In genomic region chr4:151329217-151330007, GRCh38 we compare ENCODE assay signal across 27 cellular contexts. TPM values are rescaled to one million over a fixed set of nuclear protein-coding genes. Genes with fewer than 3 reads are reported as not detected.
DNase-seq lines count a peak whose midpoint lies in the region; ATAC-seq and TF ChIP-seq lines count a peak whose summit lies in the region.
"Had no signal": no experiment of that assay in that cellular context is flagged by ENCODE, and none has a peak within 500 bp of the region (broad histone marks: within the 10 kb centered on the region; RNA-seq: fewer than 3 reads in every experiment).

No MANE protein-coding gene starts in this region.

- no peaks in the 10 kb centered on the region for H3K9me3 ChIP-seq in IMR-90 (ENCODE audit: control insufficient read depth, insufficient read depth, low read length)
- no peaks in the 10 kb centered on the region for H3K9me3 ChIP-seq in colonic mucosa
- no peaks in the 10 kb centered on the region for H3K9me3 ChIP-seq in mucosa of descending colon
- H3K9me3 ChIP-seq in effector memory CD4-positive, alpha-beta T cell (ENCODE audit: control insufficient read depth, low read length), result no peaks in the 10 kb centered on the region
- H3K9me3 ChIP-seq: upper lobe of left lung had no signal

- POLR2A ChIA-PET in IMR-90 (lab: Charles Lee; ENCODE audit: unreplicated experiment), result no interaction called here

- in situ Hi-C loops in IMR-90 (cut with MboI; ENCODE audit: low sequenced_read_pairs), result no loop called here

- TF ChIP-seq POLR2A in IMR-90 (IDR thresholded peaks at IDR 0.05; ENCODE audit: low read depth, low read length), result no peak

- H3K27me3 ChIP-seq in ACC112 (ENCODE audit: insufficient read depth, low read length) (no peaks in the 10 kb centered on the region), IMR-90 (ENCODE audit: control insufficient read depth, insufficient read depth, low read length) (peaks cover 3% of the 10 kb centered on the region; the same call in 1 of the 2 replicates), colonic mucosa (no peaks in the 10 kb centered on the region)
- peaks cover 9% of the 10 kb centered on the region for H3K27me3 ChIP-seq in effector memory CD4-positive, alpha-beta T cell (replicated peaks; ENCODE audit: control insufficient read depth, insufficient read depth, low read length, poor library complexity, severe bottlenecking)
- H3K27me3 ChIP-seq: upper lobe of left lung had no signal

- no peak overlapping the region for H4K8ac ChIP-seq in IMR-90 (ENCODE audit: low read depth in 2 of 2, low read length in 2 of 2)

- dilution Hi-C loops in IMR-90 (cut with HindIII; ENCODE audit: low sequenced_read_pairs, unreplicated experiment), result no loop called here

- H3K14ac ChIP-seq in IMR-90 (replicated peaks; ENCODE audit: low read depth, low read length), result no peak overlapping the region

- H2AK9ac ChIP-seq in IMR-90 (replicated peaks; ENCODE audit: low read depth, low read length, poor library complexity), result no peak overlapping the region

- ATAC-seq in IMR-90 (ENCODE audit: low read depth) (no peak), mucosa of descending colon (peak; percentile 47)
- ATAC-seq: activated CD4-positive, alpha-beta T cell treated with anti-CD3 and anti-CD28 coated beads for 36 hours; K562; right cardiac atrium; T-cell had no signal

- H3K9me1 ChIP-seq in IMR-90 (ENCODE audit: insufficient read depth, low read length), result no peaks in the 10 kb centered on the region

- intact Hi-C loops in IMR-90 (cut with micrococcal nuclease), result loop anchor here (10.0 kb wide), 1 partner anchor 155 kb away; no protein-coding TSS in a partner anchor
- intact Hi-C loops in colonic mucosa (cut with DNase I), result no loop called here
- intact Hi-C loops in mucosa of descending colon (cut with DNase I, micrococcal nuclease), result no loop called here

- no peak overlapping the region for H2BK15ac ChIP-seq in IMR-90 (ENCODE audit: low read depth, low read length)

- no peak overlapping the region for H2BK20ac ChIP-seq in IMR-90 (ENCODE audit: low read depth, low read length)

- H3K79me2 ChIP-seq in ACC112 (ENCODE audit: control insufficient read depth, insufficient read depth, low read length, unreplicated experiment), result no peaks in the 10 kb centered on the region

- no peak overlapping the region for H4K5ac ChIP-seq in IMR-90 (ENCODE audit: low read depth, low read length)

- DNase-seq in IMR-90, result peak; percentile 40
- no peak for DNase-seq in colonic mucosa
- DNase-seq in mucosa of descending colon, result no peak
- DNase-seq in foreskin melanocyte, result no peak
- DNase-seq in NCI-H345 (lab: John Stamatoyannopoulos, UW), result no peak
- DNase-seq in middle frontal gyrus (ENCODE audit: extremely low spot score, low spot score), result no peak
- DNase-seq in effector memory CD4-positive, alpha-beta T cell, result no peak
- DNase-seq: activated CD4-positive, alpha-beta T cell treated with anti-CD3 and anti-CD28 coated beads for 36 hours; activated CD8-positive, alpha-beta memory T cell treated with anti-CD3 and anti-CD28 coated beads for 24 hours; activated naive CD4-positive, alpha-beta T cell; activated T-cell treated with anti-CD3 and anti-CD28 coated beads, Interleukin-2, amount 50 U/mL, for 24 hours; C1 segment of cervical spinal cord; Calu3; naive B cell; NCI-H1694; right cardiac atrium; Right ventricle myocardium superior; stimulated activated CD4-positive, alpha-beta T cell treated with anti-CD3 and anti-CD28 coated beads, Interleukin-15, amount 100 ng/mL, for 24 hours; stimulated activated CD8-positive, alpha-beta memory T cell treated with anti-CD3 and anti-CD28 coated beads, Interleukin-4, amount 100 ng/mL, for 48 hours; T-cell; upper lobe of left lung had no signal

- H2AFZ ChIP-seq in ACC112 (ENCODE audit: low read length, unreplicated experiment) (peak overlapping the region; percentile 28), IMR-90 (replicated peaks; ENCODE audit: low read length, poor library complexity) (no peak overlapping the region)

- no peak overlapping the region for H3K4ac ChIP-seq in IMR-90 (ENCODE audit: low read depth, low read length)

- TF ChIP-seq CTCF in IMR-90 (conservative IDR thresholded peaks at IDR 0.05; ENCODE audit: low read depth, low read length) (no peak), colonic mucosa (IDR thresholded peaks at IDR 0.05) (no peak), mucosa of descending colon (IDR thresholded peaks at IDR 0.05) (no peak)

- H3K79me1 ChIP-seq in IMR-90 (ENCODE audit: low read depth in 1 of 2, low read length in 2 of 2), result 0 out of 4 replicates have a peak, but pooled peaks cover 0 to 3% of the 10 kb centered on the region in 2 experiments

- no peak overlapping the region for H3K4me3 ChIP-seq in ACC112 (ENCODE audit: low read depth, low read length)
- no peak overlapping the region for H3K4me3 ChIP-seq in IMR-90 (ENCODE audit: insufficient read depth, low read depth, low read length)
- H3K4me3 ChIP-seq in colonic mucosa, result no peak overlapping the region
- H3K4me3 ChIP-seq in mucosa of descending colon, result no peak overlapping the region
- H3K4me3 ChIP-seq in effector memory CD4-positive, alpha-beta T cell (ENCODE audit: insufficient read depth, low read depth, low read length, poor library complexity, severe bottlenecking), result no peak overlapping the region
- H3K4me3 ChIP-seq: K562, upper lobe of left lung had no signal

- H2BK120ac ChIP-seq in IMR-90 (ENCODE audit: low read depth, low read length), result no peak overlapping the region

- H2BK5ac ChIP-seq in IMR-90 (ENCODE audit: low read depth, low read length, poor library complexity, severe bottlenecking), result no peak overlapping the region

- H3K27ac ChIP-seq in ACC112 (ENCODE audit: low read depth, low read length), result peak overlapping the region; percentile 60
- H3K27ac ChIP-seq in IMR-90 (ENCODE audit: insufficient read depth, low read length), result no peak overlapping the region
- H3K27ac ChIP-seq in colonic mucosa, result peak overlapping the region; percentile 49
- H3K27ac ChIP-seq in effector memory CD4-positive, alpha-beta T cell (ENCODE audit: insufficient read depth, low read length, poor library complexity, severe bottlenecking), result no peak overlapping the region
- H3K27ac ChIP-seq: upper lobe of left lung had no signal

- no CpG with 5 or more reads among the region's 4 CpGs for WGBS in IMR-90 (ENCODE audit: extremely low coverage in 2 of 2, insufficient read length in 1 of 2), 2 experiments

- no peak overlapping the region for H3K56ac ChIP-seq in IMR-90 (ENCODE audit: extremely low read depth, insufficient read depth, low read length)

- CTCF ChIA-PET in IMR-90 (lab: Yijun Ruan, JAX), result interaction anchor here (0.6 kb wide), 1 partner anchor 565 kb away, joined by 4 read pairs; no protein-coding TSS in a partner anchor

- H3K4me1 ChIP-seq in ACC112 (ENCODE audit: control insufficient read depth, insufficient read depth, low read length, unreplicated experiment), result peaks cover 13% of the 10 kb centered on the region
- peaks cover 2% of the 10 kb centered on the region; the same call in 1 of the 2 replicates for H3K4me1 ChIP-seq in IMR-90 (ENCODE audit: control insufficient read depth, insufficient read depth, low read length)
- H3K4me1 ChIP-seq in colonic mucosa, result peaks cover 3% of the 10 kb centered on the region
- H3K4me1 ChIP-seq in mucosa of descending colon (ENCODE audit: low read depth), result peaks cover 42% of the 10 kb centered on the region
- H3K4me1 ChIP-seq in effector memory CD4-positive, alpha-beta T cell (ENCODE audit: control insufficient read depth, insufficient read depth, low read length, poor library complexity, severe bottlenecking), result no peaks in the 10 kb centered on the region

- no peak overlapping the region for H4K91ac ChIP-seq in IMR-90 (ENCODE audit: insufficient read depth, low read depth, low read length)

- BruUV-seq in IMR-90 (replicated peaks; lab: Mats Ljungman, UMichigan), result no TSS peak

- H3K4me2 ChIP-seq in IMR-90 (ENCODE audit: low read depth, low read length), result no peak overlapping the region

- H3K9ac ChIP-seq in IMR-90 (ENCODE audit: low read depth, low read length) (no peak overlapping the region), colonic mucosa (ENCODE audit: low read depth in 2 of 2, low read length in 2 of 2) (no peak overlapping the region)

- no peak overlapping the region for H2AK5ac ChIP-seq in IMR-90 (ENCODE audit: low read depth, low read length)

- no peaks in the 10 kb centered on the region for H4K20me1 ChIP-seq in IMR-90 (ENCODE audit: insufficient read depth, low read length)

- H3K23ac ChIP-seq in IMR-90 (ENCODE audit: low read depth, low read length), result no peak overlapping the region

- H3K36me3 ChIP-seq in ACC112 (ENCODE audit: insufficient read depth, low read length), result no peaks in the 10 kb centered on the region
- H3K36me3 ChIP-seq in IMR-90 (ENCODE audit: control insufficient read depth, insufficient read depth, low read length), result no peaks in the 10 kb centered on the region
- H3K36me3 ChIP-seq in colonic mucosa, result no peaks in the 10 kb centered on the region
- H3K36me3 ChIP-seq in mucosa of descending colon (ENCODE audit: low read depth), result no peaks in the 10 kb centered on the region
- H3K36me3 ChIP-seq in effector memory CD4-positive, alpha-beta T cell (ENCODE audit: control insufficient read depth, insufficient read depth, low read length), result no peaks in the 10 kb centered on the region
- H3K36me3 ChIP-seq: upper lobe of left lung had no signal

- no peak for TF ChIP-seq RAD21 in IMR-90 (IDR thresholded peaks at IDR 0.05; ENCODE audit: low read length)

- H3K18ac ChIP-seq in IMR-90 (ENCODE audit: low read depth, low read length), result no peak overlapping the region

TF ChIP-seq in IMR-90, 13 proteins besides CTCF, POLR2A, EP300 and RAD21 (continues in another document):
- no peak for TF ChIP-seq RCOR1 (IDR thresholded peaks at IDR 0.05; ENCODE audit: insufficient replicate concordance, low read length)
- TF ChIP-seq RFX5 (IDR thresholded peaks at IDR 0.05; ENCODE audit: low read depth, low read length), result no peak
- no peak for TF ChIP-seq CEBPB (IDR thresholded peaks at IDR 0.05; ENCODE audit: low read depth, low read length)
- no peak for TF ChIP-seq MAFK (IDR thresholded peaks at IDR 0.05; ENCODE audit: low read depth, low read length)
- no peak for TF ChIP-seq BHLHE40 (IDR thresholded peaks at IDR 0.05; ENCODE audit: low read depth, low read length)

RNA-seq across cellular contexts. Expression of gene SH3D19, which starts 4.0 kb away (rescaled TPM):
- total RNA-seq in IMR-90 (2012; rRNA removed), result 27.2 and 29.7 TPM in 2 replicates
- 12.5 and 14.4 TPM in 2 replicates for polyA plus RNA-seq in IMR-90 (2012; rRNA removed)
- 4.0 and 12.4 TPM in 2 replicates for polyA plus RNA-seq in IMR-90 (2012; cell fraction: cytosol; rRNA removed)
- polyA plus RNA-seq in IMR-90 (2012; cell fraction: nucleus; rRNA removed; ENCODE audit: low replicate concordance), result 3.9 and 19.0 TPM in 2 replicates
- 100 to 1,000 TPM in 1 of 2 donors, 10 to 100 TPM in 1; 75.5 to 104 TPM for total RNA-seq in colonic mucosa
- total RNA-seq in mucosa of descending colon, result 100 to 1,000 TPM in 2 of 3 donors, 10 to 100 TPM in 1; 97.5 to 140 (median 102) TPM
- total RNA-seq: activated CD4-positive, alpha-beta T cell treated with anti-CD3 and anti-CD28 coated beads for 36 hours had no signal

RNA-seq across cellular contexts. Expression of gene PRSS48, which starts 52.5 kb away (rescaled TPM):
- not detected in 2 replicates for total RNA-seq in IMR-90 (2012; rRNA removed)
- not detected in 2 replicates for polyA plus RNA-seq in IMR-90 (2012; rRNA removed)
- not detected in 2 replicates for polyA plus RNA-seq in IMR-90 (2012; cell fraction: cytosol; rRNA removed)
- polyA plus RNA-seq in IMR-90 (2012; cell fraction: nucleus; rRNA removed; ENCODE audit: low replicate concordance), result not detected in 2 replicates
- total RNA-seq in colonic mucosa, result not detected
- not detected for total RNA-seq in mucosa of descending colon
- total RNA-seq: activated CD4-positive, alpha-beta T cell treated with anti-CD3 and anti-CD28 coated beads for 36 hours; Calu3; epithelial cell of proximal tubule; H4; K562; kidney epithelial cell; osteoblast; right cardiac atrium; Right ventricle myocardium superior; T-cell; upper lobe of left lung had no signal
- polyA plus RNA-seq: K562, right cardiac atrium had no signal

Comparison
In these comparisons a context has a peak if more than half of its experiments do, and no peak if none do; other contexts are left out.
1. H3K27ac ChIP-seq: peak in ACC112 (single experiment) and colonic mucosa (single experiment); none in IMR-90 (single experiment) and effector memory CD4-positive, alpha-beta T cell (single experiment).